In genomic region chr12:53984901-53985357, GRCh38 we compare ENCODE assay signal across 8 cellular contexts. TPM values are rescaled to one million over a fixed set of nuclear protein-coding genes. Genes with fewer than 3 reads are reported as not detected.
DNase-seq lines count a peak whose midpoint lies in the region; TF ChIP-seq lines count a peak whose summit lies in the region.

Gene HOXC10, plus strand, starts transcription at chr12:53985146. Its CDS starts 114 bp downstream, at chr12:53985260.

- H3K36me3 ChIP-seq in testis (ENCODE audit: low read depth, missing control alignments), result no peaks in the 10 kb centered on the region

- H3K27ac ChIP-seq in testis, result no peak within 1 kb of the TSS

- no peak within 1 kb of the TSS for H3K4me3 Mint-ChIP-seq in osteocyte (ENCODE audit: unreplicated experiment)

- 2% methylated on average over 36 of the region's 36 CpGs for WGBS in testis, 2 donors

- no peaks in the 10 kb centered on the region for H3K27me3 ChIP-seq in testis

- H3K27me3 Mint-ChIP-seq in osteocyte (ENCODE audit: unreplicated experiment), result peaks cover 95% of the 10 kb centered on the region

- intact Hi-C loops in testis (cut with DNase I; ENCODE audit: low total_unique reads), result loop anchor here (5.0 to 10.0 kb wide), 2 partner anchors 210 to 217 kb away; no protein-coding TSS in a partner anchor

- TF ChIP-seq CTCF in fibroblast of pulmonary artery (IDR thresholded peaks at IDR 0.05; ENCODE audit: low read length, missing control alignments), result peak; percentile 38
- TF ChIP-seq CTCF in osteocyte (IDR thresholded peaks at IDR 0.05), result peak; percentile 50
- TF ChIP-seq CTCF in testis (IDR thresholded peaks at IDR 0.05), result peak; percentile 39 to 91 (median 80)

- H3K9me3 Mint-ChIP-seq in osteocyte (ENCODE audit: unreplicated experiment), result no peaks in the 10 kb centered on the region

- no peaks in the 10 kb centered on the region for H3K36me3 Mint-ChIP-seq in osteocyte (ENCODE audit: unreplicated experiment)

- no peak within 1 kb of the TSS for H3K27ac Mint-ChIP-seq in osteocyte (ENCODE audit: unreplicated experiment)

- TF ChIP-seq POLR2A in testis (IDR thresholded peaks at IDR 0.05), result no peak

- H3K9me3 ChIP-seq in testis, result no peaks in the 10 kb centered on the region

- DNase-seq in DMS79 treated with DMSO at 0.1 percent for 48 hours (lab: John Stamatoyannopoulos, UW) (peak; percentile 77), HK-2 (ENCODE audit: unreplicated experiment) (peak; percentile 93), OCI-M1 (lab: John Stamatoyannopoulos, UW) (peak; percentile 90), fibroblast of pulmonary artery (ENCODE audit: low read depth) (peak; percentile 73), osteocyte (ENCODE audit: extremely low spot score, unreplicated experiment) (no peak), testis (peak; percentile 97), Kasumi-1 (lab: John Stamatoyannopoulos, UW) (no peak)
- DNase-seq in activated T-cell treated with anti-CD3 and anti-CD28 coated beads, Interleukin-2, amount 50 U/mL, for 1 hour, result peak; percentile 73

- peaks cover 16% of the 10 kb centered on the region for H3K4me1 Mint-ChIP-seq in osteocyte (ENCODE audit: unreplicated experiment)

- no peak within 1 kb of the TSS for H3K4me3 ChIP-seq in fibroblast of pulmonary artery (replicated peaks; ENCODE audit: low read depth, low read length)
- peak within 1 kb of the TSS; percentile 39 to 61 for H3K4me3 ChIP-seq in testis

- peaks cover 19% of the 10 kb centered on the region for H3K4me1 ChIP-seq in testis

RNA-seq across cellular contexts. Expression of gene HOXC10, which starts in this region (rescaled TPM):
- total RNA-seq in osteocyte (not detected in 2 replicates), testis (1 to 10 TPM; 1.4 to 2.6 TPM)
- polyA plus RNA-seq in testis (ENCODE audit: insufficient read depth, low read depth, low replicate concordance), result 4.3 TPM

Comparison
In these comparisons a context has a peak if more than half of its experiments do, and no peak if none do; other contexts are left out.
1. DNase-seq: peak in DMS79 treated with DMSO at 0.1 percent for 48 hours (single experiment), HK-2 (single experiment), OCI-M1 (single experiment), activated T-cell treated with anti-CD3 and anti-CD28 coated beads, Interleukin-2, amount 50 U/mL, for 1 hour (single experiment), fibroblast of pulmonary artery (single experiment) and testis (single experiment); none in osteocyte (single experiment) and Kasumi-1 (0 of 2).
2. Peak in every context shown above with its lines, with median percentiles within 50 percentile points of each other: CTCF ChIP-seq.